ENCODE assay signal across 25 cellular contexts in the genomic region with DNA sequence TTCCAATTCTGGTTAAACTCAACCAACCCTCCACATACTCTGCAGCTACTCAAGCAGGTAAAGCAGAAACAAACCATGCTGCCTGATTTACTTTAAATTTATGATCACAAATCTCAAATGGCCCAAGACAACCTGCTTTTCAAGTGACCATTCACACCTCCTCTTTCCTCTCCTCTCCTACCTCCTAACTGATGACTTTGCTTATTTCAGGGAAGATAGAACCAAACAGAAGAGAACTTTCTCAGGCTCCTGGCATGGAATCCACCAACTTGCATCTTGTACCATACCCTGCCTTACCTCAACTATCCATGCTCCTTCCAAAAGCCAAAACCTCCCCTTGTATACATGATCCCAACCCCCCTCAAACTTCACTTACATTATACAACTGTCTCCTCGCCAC.
"Had no signal": no experiment of that assay in that cellular context is flagged by ENCODE, and none has a peak within 500 bp of the region (broad histone marks: within the 10 kb centered on the region; RNA-seq: fewer than 3 reads in every experiment).

No MANE protein-coding gene starts in this region.

- H3K79me2 ChIP-seq: hepatocyte had no signal

- H3K4me1 ChIP-seq: heart right ventricle, lower lobe of right lung, tibial nerve, uterus had no signal

- H3K9me3 Mint-ChIP-seq: naive thymus-derived CD8-positive, alpha-beta T cell; stimulated activated memory B cell treated with anti-CD40 and anti-IgM and Interleukin-4, amounts not matched to agents 10 μg/mL and 1 μg/mL and 100 μg/mL, for 72 hours; type B pancreatic cell had no signal

- H2AFZ ChIP-seq: hepatocyte had no signal

- H3K4me3 ChIP-seq: heart right ventricle, hepatocyte, lower lobe of right lung, ovary, smooth muscle cell, tibial nerve, uterus had no signal

- H3K9me3 ChIP-seq: heart right ventricle, lower lobe of right lung, ovary, tibial nerve, uterus had no signal

- H3K27me3 Mint-ChIP-seq: naive thymus-derived CD8-positive, alpha-beta T cell; progenitor cell of endocrine pancreas; stimulated activated memory B cell treated with anti-CD40 and anti-IgM and Interleukin-4, amounts not matched to agents 10 μg/mL and 1 μg/mL and 100 μg/mL, for 72 hours; stimulated activated naive CD8-positive, alpha-beta T cell treated with anti-CD3 and anti-CD28 coated beads, Interleukin-15, amount 100 ng/mL, for 72 hours; type B pancreatic cell had no signal

- H3K4me1 Mint-ChIP-seq: stimulated activated naive CD8-positive, alpha-beta T cell treated with anti-CD3 and anti-CD28 coated beads, Interleukin-15, amount 100 ng/mL, for 72 hours had no signal

- H3K4me3 Mint-ChIP-seq: naive thymus-derived CD8-positive, alpha-beta T cell; nephron; stimulated activated memory B cell treated with anti-CD40 and anti-IgM and Interleukin-4, amounts not matched to agents 10 μg/mL and 1 μg/mL and 100 μg/mL, for 72 hours; stimulated activated naive CD8-positive, alpha-beta T cell treated with anti-CD3 and anti-CD28 coated beads, Interleukin-15, amount 100 ng/mL, for 72 hours; type B pancreatic cell had no signal

- H3K4me2 ChIP-seq: hepatocyte, smooth muscle cell had no signal

- H3K27ac ChIP-seq: heart right ventricle, hepatocyte, lower lobe of right lung, ovary, tibial nerve, uterus had no signal

- H3K27me3 ChIP-seq: heart right ventricle, hepatocyte, ovary, tibial nerve, uterus had no signal

- H3K36me3 ChIP-seq: ovary, uterus had no signal

- H3K27ac Mint-ChIP-seq: nephron; progenitor cell of endocrine pancreas; stimulated activated memory B cell treated with anti-CD40 and anti-IgM and Interleukin-4, amounts not matched to agents 10 μg/mL and 1 μg/mL and 100 μg/mL, for 72 hours; stimulated activated naive CD8-positive, alpha-beta T cell treated with anti-CD3 and anti-CD28 coated beads, Interleukin-15, amount 100 ng/mL, for 72 hours; type B pancreatic cell had no signal

- ATAC-seq: heart right ventricle; left lobe of liver; lower lobe of right lung; naive thymus-derived CD8-positive, alpha-beta T cell; right cardiac atrium; stimulated activated memory B cell treated with anti-CD40 and anti-IgM and Interleukin-4, amounts not matched to agents 10 μg/mL and 1 μg/mL and 100 μg/mL, for 72 hours; stimulated activated naive CD8-positive, alpha-beta T cell treated with anti-CD3 and anti-CD28 coated beads, Interleukin-15, amount 100 ng/mL, for 72 hours had no signal

- DNase-seq: heart right ventricle; islet precursor cell; lower lobe of right lung; mammary epithelial cell; mesenchymal stem cell; naive thymus-derived CD8-positive, alpha-beta T cell; ovary; retina; right cardiac atrium; stimulated activated CD4-positive, alpha-beta T cell treated with anti-CD3 and anti-CD28 coated beads, Interleukin-1b, Interleukin-23, amount 100 ng/mL, for 48 hours; stimulated activated CD4-positive, alpha-beta T cell treated with anti-CD3 and anti-CD28 coated beads, Interleukin-2, amount 100 ng/mL, for 48 hours; stimulated activated CD4-positive, alpha-beta T cell treated with anti-CD3 and anti-CD28 coated beads, Interleukin-4, amount 100 ng/mL, for 4 hours; stimulated activated CD8-positive, alpha-beta memory T cell treated with anti-CD3 and anti-CD28 coated beads, Interleukin-4, amount 100 ng/mL, for 48 hours; stimulated activated naive CD4-positive, alpha-beta T cell treated with Interleukin-2 at 50 U/mL for 16 hours; stimulated activated naive CD8-positive, alpha-beta T cell treated with anti-CD3 and anti-CD28 coated beads, Interleukin-15, amount 100 ng/mL, for 72 hours; substantia nigra; uterus had no signal
